ENCODE assay signal across 8 cellular contexts in the genomic region with DNA sequence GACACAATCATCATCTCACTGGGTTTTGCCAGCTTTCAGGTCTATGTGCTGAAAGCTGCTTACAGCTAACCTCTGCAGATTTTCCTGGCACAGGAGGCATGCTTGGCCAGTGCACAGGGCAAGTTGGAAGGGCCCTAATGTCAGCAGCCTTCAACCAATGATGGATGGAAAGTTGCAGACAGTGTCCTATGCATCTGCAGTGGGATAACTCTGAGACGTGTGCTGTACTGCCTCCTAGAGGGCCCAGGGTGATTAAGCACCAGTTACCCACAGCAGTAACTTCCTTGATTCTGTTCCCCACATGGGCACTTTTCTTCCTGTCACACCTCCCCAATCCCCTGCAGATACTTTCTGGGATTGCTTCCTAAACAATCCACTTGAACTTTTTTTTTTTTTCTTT. TPM values are rescaled to one million over a fixed set of nuclear protein-coding genes. Genes with fewer than 3 reads are reported as not detected.
A peak's percentile ranks its signal among the peaks of the same experiment; 100 is the strongest.
DNase-seq lines count a peak whose midpoint lies in the region; ATAC-seq and TF ChIP-seq lines count a peak whose summit lies in the region.

No MANE protein-coding gene starts in this region.

- TF ChIP-seq POLR2A in prostate gland (IDR thresholded peaks at IDR 0.05) (no peak), gastroesophageal sphincter (IDR thresholded peaks at IDR 0.05) (no peak)

- H3K4me1 Mint-ChIP-seq in activated T-helper 17 cell treated with anti-CD3 and anti-CD28 coated beads, Interleukin-2, amount 50 U/mL, for 72 hours, result peaks cover 3% of the 10 kb centered on the region
- peaks cover 6 to 8% (median 6%) of the 10 kb centered on the region in 3 donors for H3K4me1 Mint-ChIP-seq in naive B cell

- peak; percentile 72 for ATAC-seq in activated T-helper 17 cell treated with anti-CD3 and anti-CD28 coated beads, Interleukin-2, amount 50 U/mL, for 72 hours (replicated peaks)
- ATAC-seq in naive B cell (ENCODE audit: low read depth in 2 of 2) (peak; percentile 76 to 90), GM19023 (IDR thresholded peaks at IDR 0.05; ENCODE audit: unreplicated experiment) (no peak), gastroesophageal sphincter (no peak)

- H3K27me3 ChIP-seq in prostate gland (replicated peaks; ENCODE audit: insufficient read depth) (no peaks in the 10 kb centered on the region), gastroesophageal sphincter (no peaks in the 10 kb centered on the region)

- TF ChIP-seq CTCF in prostate gland (IDR thresholded peaks at IDR 0.05), result peak in 2 of 4 experiments; percentile 15 to 26
- TF ChIP-seq CTCF in gastroesophageal sphincter (IDR thresholded peaks at IDR 0.05), result peak in 1 of 4 experiments; percentile 40

- H3K9me3 ChIP-seq in prostate gland, result no peaks in the 10 kb centered on the region
- no peaks in the 10 kb centered on the region for H3K9me3 ChIP-seq in gastroesophageal sphincter

- H3K9me3 Mint-ChIP-seq in activated T-helper 17 cell treated with anti-CD3 and anti-CD28 coated beads, Interleukin-2, amount 50 U/mL, for 72 hours, result no peaks in the 10 kb centered on the region
- no peaks in the 10 kb centered on the region for H3K9me3 Mint-ChIP-seq in naive B cell

- H3K27ac ChIP-seq in prostate gland (no peak overlapping the region), gastroesophageal sphincter (no peak overlapping the region)

- H3K36me3 ChIP-seq in prostate gland, result peaks cover 0 to 4% of the 10 kb centered on the region in 2 donors
- no peaks in the 10 kb centered on the region for H3K36me3 ChIP-seq in gastroesophageal sphincter

- intact Hi-C loops in prostate gland (cut with DNase I), result no loop called here

- H3K27me3 Mint-ChIP-seq in activated T-helper 17 cell treated with anti-CD3 and anti-CD28 coated beads, Interleukin-2, amount 50 U/mL, for 72 hours, result peaks cover 3% of the 10 kb centered on the region
- H3K27me3 Mint-ChIP-seq in naive B cell, result peaks cover 0 to 5% (median 0%) of the 10 kb centered on the region in 3 donors

- no peak overlapping the region for H3K4me3 ChIP-seq in prostate gland
- no peak overlapping the region for H3K4me3 ChIP-seq in gastroesophageal sphincter

- WGBS in prostate gland, result 24% methylated on average over 1 of the region's 1 CpG
- WGBS in gastroesophageal sphincter (ENCODE audit: low coverage in 1 of 2), 2 donors, result 0 to 14% methylated on average over 1 of the region's 1 CpG

- H3K4me1 ChIP-seq in prostate gland (replicated peaks), result no peaks in the 10 kb centered on the region
- no peaks in the 10 kb centered on the region for H3K4me1 ChIP-seq in gastroesophageal sphincter

- peak; percentile 5 for DNase-seq in stimulated activated CD4-positive, alpha-beta T cell treated with anti-CD3 and anti-CD28 coated beads, Interleukin-4, amount 100 ng/mL, for 24 hours
- no peak for DNase-seq in stimulated activated CD4-positive, alpha-beta T cell treated with anti-CD3 and anti-CD28 coated beads, Interleukin-4, amount 100 ng/mL, for 1 hour
- DNase-seq in HuH-7 (ENCODE audit: low spot score) (peak; percentile 81), naive B cell (peak; percentile 21), prostate gland (ENCODE audit: low spot score) (no peak)

- TF ChIP-seq EP300 in gastroesophageal sphincter (IDR thresholded peaks at IDR 0.05), result no peak

- H3K4me3 Mint-ChIP-seq in activated T-helper 17 cell treated with anti-CD3 and anti-CD28 coated beads, Interleukin-2, amount 50 U/mL, for 72 hours, result no peak overlapping the region
- no peak overlapping the region for H3K4me3 Mint-ChIP-seq in naive B cell

- no peaks in the 10 kb centered on the region for H3K36me3 Mint-ChIP-seq in activated T-helper 17 cell treated with anti-CD3 and anti-CD28 coated beads, Interleukin-2, amount 50 U/mL, for 72 hours (ENCODE audit: low read depth)
- H3K36me3 Mint-ChIP-seq in naive B cell, result no peaks in the 10 kb centered on the region

- H3K27ac Mint-ChIP-seq in activated T-helper 17 cell treated with anti-CD3 and anti-CD28 coated beads, Interleukin-2, amount 50 U/mL, for 72 hours, result no peak overlapping the region
- no peak overlapping the region for H3K27ac Mint-ChIP-seq in naive B cell

RNA-seq across cellular contexts. Expression of a gene that starts 38.6 kb away (rescaled TPM):
- not detected for total RNA-seq in activated T-helper 17 cell treated with anti-CD3 and anti-CD28 coated beads, Interleukin-2, amount 50 U/mL, for 72 hours
- polyA plus RNA-seq in naive B cell (ENCODE audit: low read depth in 6 of 6), result not detected
- total RNA-seq in prostate gland (10 to 100 TPM; 25.6 to 34.8 TPM), gastroesophageal sphincter (under 1 TPM in 1 of 4 donors, not detected in 3; 0.69 TPM)

RNA-seq across cellular contexts. Expression of a gene that starts 50.2 kb away (rescaled TPM):
- 10 to 100 TPM; 24.2 to 33.2 TPM for total RNA-seq in activated T-helper 17 cell treated with anti-CD3 and anti-CD28 coated beads, Interleukin-2, amount 50 U/mL, for 72 hours
- 10 to 100 TPM; 16.3 to 99.1 (median 43.2) TPM for polyA plus RNA-seq in naive B cell (ENCODE audit: low read depth in 6 of 6)
- total RNA-seq in prostate gland, result 10 to 100 TPM; 11.1 to 15.5 TPM
- total RNA-seq in gastroesophageal sphincter, result 10 to 100 TPM in 2 of 4 donors, 1 to 10 TPM in 2; 6.3 to 13.5 (median 9.9) TPM

RNA-seq across cellular contexts. Expression of a gene that starts 50.5 kb away (rescaled TPM):
- 100 to 1,000 TPM; 175 to 201 TPM for total RNA-seq in activated T-helper 17 cell treated with anti-CD3 and anti-CD28 coated beads, Interleukin-2, amount 50 U/mL, for 72 hours
- polyA plus RNA-seq in naive B cell (ENCODE audit: low read depth in 6 of 6), result 100 to 1,000 TPM; 102 to 151 (median 122) TPM
- total RNA-seq in prostate gland (10 to 100 TPM; 48.3 to 84.8 TPM), gastroesophageal sphincter (10 to 100 TPM; 47.5 to 90.9 (median 70.2) TPM)

Comparison
In these comparisons a context has a peak if more than half of its experiments do, and no peak if none do; other contexts are left out.
1. DNase-seq: peak in stimulated activated CD4-positive, alpha-beta T cell treated with anti-CD3 and anti-CD28 coated beads, Interleukin-4, amount 100 ng/mL, for 24 hours (single experiment), HuH-7 (single experiment) and naive B cell (single experiment); none in stimulated activated CD4-positive, alpha-beta T cell treated with anti-CD3 and anti-CD28 coated beads, Interleukin-4, amount 100 ng/mL, for 1 hour (single experiment) and prostate gland (single experiment).
2. ATAC-seq: peak in activated T-helper 17 cell treated with anti-CD3 and anti-CD28 coated beads, Interleukin-2, amount 50 U/mL, for 72 hours (single experiment) and naive B cell (2 of 2); none in GM19023 (single experiment) and gastroesophageal sphincter (single experiment).
3. RNA of a gene that starts 38.6 kb away (total RNA-seq): 25.6 to 34.8 TPM in prostate gland; not detected in activated T-helper 17 cell treated with anti-CD3 and anti-CD28 coated beads, Interleukin-2, amount 50 U/mL, for 72 hours and 0.69 TPM in gastroesophageal sphincter; every median in the first group is over 10 times any median in the second.